ENCODE assay signal across 8 cellular contexts in genomic region chr11:64894070-64894811, GRCh38. TPM values are rescaled to one million over a fixed set of nuclear protein-coding genes. Genes with fewer than 3 reads are reported as not detected.
DNase-seq lines count a peak whose midpoint lies in the region; ATAC-seq and TF ChIP-seq lines count a peak whose summit lies in the region.

No MANE protein-coding gene starts in this region.

- intact Hi-C loops in HCT116 (cut with micrococcal nuclease), result loop anchor here (1.0 kb wide), 1 partner anchor 47 kb away; no protein-coding TSS in a partner anchor

- RAD21 ChIA-PET in HCT116 (lab: Charles Lee; ENCODE audit: low non-redundant PET in 1 of 2, low total read pairs in 2 of 2, uncharacterized antibody in 2 of 2, unreplicated experiment in 2 of 2), result interaction anchor here in 1 of 2 experiments (1.3 kb wide), 1 partner anchor 46 kb away, joined by 4 read pairs; no protein-coding TSS in a partner anchor

- CTCF ChIA-PET in HCT116 (lab: Charles Lee), result interaction anchor here (0.8 to 10.8 kb wide), 3 partner anchors 39 to 106 kb away, joined by 3 to 112 read pairs (median 3); no protein-coding TSS in a partner anchor

- TF ChIP-seq CTCF in HCT116 (IDR thresholded peaks at IDR 0.05 in 2 of 3, conservative IDR thresholded peaks at IDR 0.05 in 1 of 3; ENCODE audit: borderline replicate concordance in 1 of 3, insufficient read depth in 1 of 3, low read depth in 2 of 3, low read length in 2 of 3) (peak; percentile 92 to 96 (median 93)), choroid plexus epithelial cell (conservative IDR thresholded peaks at IDR 0.05; ENCODE audit: low read depth, low read length) (peak; percentile 83)

- DNase-seq in DMS79 (lab: John Stamatoyannopoulos, UW) (peak; percentile 12), HCT116 (ENCODE audit: low read depth, low spot score) (no peak), NCI-H446 (lab: John Stamatoyannopoulos, UW) (peak; percentile 76 to 78), choroid plexus epithelial cell (ENCODE audit: low read depth) (peak; percentile 61), medulla oblongata (ENCODE audit: extremely low spot score) (peak; percentile 78)
- DNase-seq in activated CD4-positive, alpha-beta T cell treated with anti-CD3 and anti-CD28 coated beads for 4 hours, result peak; percentile 91 to 93
- peak; percentile 93 for DNase-seq in stimulated activated CD8-positive, alpha-beta memory T cell treated with anti-CD3 and anti-CD28 coated beads, Interleukin-15, amount 100 ng/mL, for 1 hour (ENCODE audit: low read depth)

- no peaks in the 10 kb centered on the region for H3K36me3 ChIP-seq in HCT116 (ENCODE audit: control insufficient read depth in 1 of 2, insufficient read depth in 2 of 2, low read length in 2 of 2)

- TF ChIP-seq RAD21 in HCT116 (IDR thresholded peaks at IDR 0.05; ENCODE audit: low read depth), result peak; percentile 91

- ATAC-seq in HCT116 (peak; percentile 94), HG03442 (IDR thresholded peaks at IDR 0.05; ENCODE audit: unreplicated experiment) (no peak)

- H4K20me1 ChIP-seq in HCT116 (ENCODE audit: insufficient read depth), result no peaks in the 10 kb centered on the region

- H3K9me2 ChIP-seq in HCT116 (ENCODE audit: insufficient read depth), result no peaks in the 10 kb centered on the region

- no peak overlapping the region for H3K4me3 ChIP-seq in HCT116 (replicated peaks in 1 of 2; ENCODE audit: low read depth in 1 of 2, low read length in 2 of 2)
- no peak overlapping the region for H3K4me3 ChIP-seq in choroid plexus epithelial cell (ENCODE audit: low read depth, low read length)

- H2AFZ ChIP-seq in HCT116 (ENCODE audit: low read depth, low read length, poor library complexity, severe bottlenecking), result no peak overlapping the region

- no peak overlapping the region for H3K9ac ChIP-seq in HCT116 (ENCODE audit: low read length)

- no peaks in the 10 kb centered on the region for H3K27me3 ChIP-seq in HCT116 (ENCODE audit: insufficient read depth, low read length)

- H3K27ac ChIP-seq in HCT116 (ENCODE audit: low read depth, low read length), result no peak overlapping the region; the same call in 1 of the 2 replicates

- H3K4me2 ChIP-seq in HCT116 (ENCODE audit: low read length), result 0 out of 2 replicates have a peak overlapping the region, but pooled peaks have one; percentile 13

- no peak for TF ChIP-seq POLR2A in HCT116 (IDR thresholded peaks at IDR 0.05; ENCODE audit: borderline replicate concordance, extremely low read depth, insufficient read depth, insufficient read length)

- POLR2A ChIA-PET in HCT116 (lab: Charles Lee), result no interaction called here

- no TSS peak for BruUV-seq in HCT116 (replicated peaks; lab: Mats Ljungman, UMichigan)

- H3K4me1 ChIP-seq in HCT116 (ENCODE audit: control insufficient read depth in 1 of 2, insufficient read depth in 2 of 2, low read length in 2 of 2), result peaks cover 0 to 16% of the 10 kb centered on the region in 2 experiments; a peak in 2 of 4 replicates

- no peaks in the 10 kb centered on the region for H3K9me3 ChIP-seq in HCT116 (ENCODE audit: control insufficient read depth in 1 of 2, insufficient read depth in 1 of 2, low read depth in 1 of 2, low read length in 2 of 2)

- H3K79me2 ChIP-seq in HCT116 (ENCODE audit: insufficient read depth, low read length), result no peaks in the 10 kb centered on the region

TF ChIP-seq in HCT116, 20 proteins besides CTCF, POLR2A, EP300 and RAD21:
- no peak for TF ChIP-seq CBX3 (IDR thresholded peaks at IDR 0.05; ENCODE audit: low read depth)
- no peak for TF ChIP-seq EZH2 (IDR thresholded peaks at IDR 0.05)
- TF ChIP-seq SRF (IDR thresholded peaks at IDR 0.05; ENCODE audit: low read depth), result no peak
- no peak for TF ChIP-seq CEBPB (IDR thresholded peaks at IDR 0.05; ENCODE audit: low read depth)
- no peak for TF ChIP-seq SIN3A (IDR thresholded peaks at IDR 0.05; ENCODE audit: low read depth)
- no peak for TF ChIP-seq MAX (IDR thresholded peaks at IDR 0.05)
- TF ChIP-seq POLR2AphosphoS5 (IDR thresholded peaks at IDR 0.05; ENCODE audit: low read depth, low read length), result no peak
- no peak for TF ChIP-seq REST (IDR thresholded peaks at IDR 0.05; ENCODE audit: low read depth)
- TF ChIP-seq ELF1 (IDR thresholded peaks at IDR 0.05; ENCODE audit: borderline replicate concordance, low read depth), result no peak
- no peak for TF ChIP-seq ZNF274 (IDR thresholded peaks at IDR 0.05; ENCODE audit: low read depth, low read length)
- no peak for TF ChIP-seq SP1 (IDR thresholded peaks at IDR 0.05; ENCODE audit: low read depth)
- TF ChIP-seq EGR1 (IDR thresholded peaks at IDR 0.05; ENCODE audit: low read depth), result no peak
- TF ChIP-seq YY1 (IDR thresholded peaks at IDR 0.05; ENCODE audit: extremely low read depth, insufficient replicate concordance, low read depth, low read length), result no peak
- no peak for TF ChIP-seq ZBTB33 (IDR thresholded peaks at IDR 0.05; ENCODE audit: extremely low read depth, insufficient replicate concordance, low read length)
- no peak for TF ChIP-seq ZFX (IDR thresholded peaks at IDR 0.05)
- no peak for TF ChIP-seq JUND (IDR thresholded peaks at IDR 0.05)
- no peak for TF ChIP-seq EZH2phosphoT487 (IDR thresholded peaks at IDR 0.05; ENCODE audit: borderline replicate concordance)
- TF ChIP-seq TCF7L2 (IDR thresholded peaks at IDR 0.05; ENCODE audit: borderline replicate concordance, extremely low read depth, insufficient read depth, insufficient read length), result no peak
- no peak for TF ChIP-seq FOSL1 (IDR thresholded peaks at IDR 0.05; ENCODE audit: low read depth)
- no peak for TF ChIP-seq ATF3 (IDR thresholded peaks at IDR 0.05)

RNA-seq across cellular contexts. Expression of gene EHD1, which starts 15.8 kb away (rescaled TPM):
- total RNA-seq in HCT116 (2021; ENCODE audit: unreplicated experiment), result 48.1 TPM
- 43.5 and 70.0 TPM in 2 replicates for polyA plus RNA-seq in HCT116 (2012)

RNA-seq across cellular contexts. Expression of gene ATG2A, which starts 22.8 kb away (rescaled TPM):
- total RNA-seq in HCT116 (2021; ENCODE audit: unreplicated experiment), result 24.7 TPM
- 16.7 and 18.3 TPM in 2 replicates for polyA plus RNA-seq in HCT116 (2012)

RNA-seq across cellular contexts. Expression of gene PPP2R5B, which starts 30.2 kb away (rescaled TPM):
- 10.9 TPM for total RNA-seq in HCT116 (2021; ENCODE audit: unreplicated experiment)
- polyA plus RNA-seq in HCT116 (2012), result 14.2 and 15.1 TPM in 2 replicates

RNA-seq across cellular contexts. Expression of gene GPHA2, which starts 41.5 kb away (rescaled TPM):
- total RNA-seq in HCT116 (2021; ENCODE audit: unreplicated experiment), result not detected
- polyA plus RNA-seq in HCT116 (2012), result 0.23 TPM in 1 of 2 replicates, not detected in the other

RNA-seq across cellular contexts. Expression of gene CDC42BPG, which starts 49.8 kb away (rescaled TPM):
- 30.1 TPM for total RNA-seq in HCT116 (2021; ENCODE audit: unreplicated experiment)
- polyA plus RNA-seq in HCT116 (2012), result 19.3 TPM in 2 replicates
